Comparison of ENCODE assay signal across 6 cellular contexts in genomic region chr16:30076276-30076791, GRCh38. TPM values are rescaled to one million over a fixed set of nuclear protein-coding genes. Genes with fewer than 3 reads are reported as not detected.
DNase-seq lines count a peak whose midpoint lies in the region; ATAC-seq and TF ChIP-seq lines count a peak whose summit lies in the region.

No MANE protein-coding gene starts in this region.

- H3K9me3 Mint-ChIP-seq in activated CD8-positive, alpha-beta memory T cell treated with anti-CD3 and anti-CD28 coated beads, Interleukin-2, amount 10 ng/mL, durations not matched to agents 7 days and 5 days (ENCODE audit: low read depth): no peaks in the 10 kb centered on the region
- H3K9me3 Mint-ChIP-seq in activated CD8-positive, alpha-beta T cell treated with anti-CD3 and anti-CD28 coated beads, Interleukin-2, amount 10 ng/mL, durations not matched to agents 7 days and 5 days (ENCODE audit: insufficient read depth): no peaks in the 10 kb centered on the region

- peak overlapping the region; percentile 87 for H3K27ac Mint-ChIP-seq in activated CD8-positive, alpha-beta memory T cell treated with anti-CD3 and anti-CD28 coated beads, Interleukin-2, amount 10 ng/mL, durations not matched to agents 7 days and 5 days
- H3K27ac Mint-ChIP-seq in activated CD8-positive, alpha-beta T cell treated with anti-CD3 and anti-CD28 coated beads, Interleukin-2, amount 10 ng/mL, durations not matched to agents 7 days and 5 days: peak overlapping the region; percentile 98

- peak overlapping the region; percentile 85 for H3K4me3 Mint-ChIP-seq in activated CD8-positive, alpha-beta memory T cell treated with anti-CD3 and anti-CD28 coated beads, Interleukin-2, amount 10 ng/mL, durations not matched to agents 7 days and 5 days
- peak overlapping the region; percentile 93 for H3K4me3 Mint-ChIP-seq in activated CD8-positive, alpha-beta T cell treated with anti-CD3 and anti-CD28 coated beads, Interleukin-2, amount 10 ng/mL, durations not matched to agents 7 days and 5 days

- no peak for DNase-seq in activated CD8-positive, alpha-beta memory T cell treated with anti-CD3 and anti-CD28 coated beads, Interleukin-2, amount 10 ng/mL, durations not matched to agents 7 days and 5 days
- DNase-seq in activated CD8-positive, alpha-beta memory T cell treated with anti-CD3 and anti-CD28 coated beads for 24 hours: no peak
- DNase-seq in activated CD8-positive, alpha-beta T cell treated with anti-CD3 and anti-CD28 coated beads, Interleukin-2, amount 10 ng/mL, durations not matched to agents 7 days and 5 days: no peak
- peak; percentile 58 for DNase-seq in lower lobe of right lung
- DNase-seq in NCI-H526 (lab: John Stamatoyannopoulos, UW): no peak
- DNase-seq in mucosa of gallbladder (ENCODE audit: low spot score): no peak

- peaks cover 37% of the 10 kb centered on the region for H3K4me1 Mint-ChIP-seq in activated CD8-positive, alpha-beta memory T cell treated with anti-CD3 and anti-CD28 coated beads, Interleukin-2, amount 10 ng/mL, durations not matched to agents 7 days and 5 days
- peaks cover 42% of the 10 kb centered on the region for H3K4me1 Mint-ChIP-seq in activated CD8-positive, alpha-beta T cell treated with anti-CD3 and anti-CD28 coated beads, Interleukin-2, amount 10 ng/mL, durations not matched to agents 7 days and 5 days (ENCODE audit: low read depth)

- H3K4me3 ChIP-seq in lower lobe of right lung: peak overlapping the region; percentile 94

- peaks cover 58% of the 10 kb centered on the region for H3K36me3 ChIP-seq in lower lobe of right lung

- intact Hi-C loops in lower lobe of right lung (cut with DNase I): no loop called here

- peak overlapping the region; percentile 90 for H3K27ac ChIP-seq in lower lobe of right lung

- no peaks in the 10 kb centered on the region for H3K9me3 ChIP-seq in lower lobe of right lung

- peaks cover 47% of the 10 kb centered on the region for H3K36me3 Mint-ChIP-seq in activated CD8-positive, alpha-beta memory T cell treated with anti-CD3 and anti-CD28 coated beads, Interleukin-2, amount 10 ng/mL, durations not matched to agents 7 days and 5 days
- peaks cover 63% of the 10 kb centered on the region for H3K36me3 Mint-ChIP-seq in activated CD8-positive, alpha-beta T cell treated with anti-CD3 and anti-CD28 coated beads, Interleukin-2, amount 10 ng/mL, durations not matched to agents 7 days and 5 days (ENCODE audit: low read depth)

- CTCF ChIA-PET in activated CD8-positive, alpha-beta memory T cell treated with anti-CD3 and anti-CD28 coated beads, Interleukin-2, amount 10 ng/mL, durations not matched to agents 7 days and 5 days (lab: Charles Lee): interaction anchor here (0.8 to 7.5 kb wide), 5 partner anchors 10 to 67 kb away, joined by 3 to 82 read pairs (median 5); partner anchors contain the start of genes ALDOA and TBX6
- CTCF ChIA-PET in activated CD8-positive, alpha-beta T cell treated with anti-CD3 and anti-CD28 coated beads, Interleukin-2, amount 10 ng/mL, durations not matched to agents 7 days and 5 days (lab: Charles Lee): interaction anchor here (1.0 to 4.7 kb wide), 6 partner anchors 10 to 333 kb away, joined by 3 to 62 read pairs (median 6); partner anchors contain the start of genes ALDOA and TBX6

- peaks cover 31% of the 10 kb centered on the region for H3K4me1 ChIP-seq in lower lobe of right lung

- ATAC-seq in activated CD8-positive, alpha-beta memory T cell treated with anti-CD3 and anti-CD28 coated beads, Interleukin-2, amount 10 ng/mL, durations not matched to agents 7 days and 5 days: peak; percentile 40
- peak; percentile 46 for ATAC-seq in activated CD8-positive, alpha-beta T cell treated with anti-CD3 and anti-CD28 coated beads, Interleukin-2, amount 10 ng/mL, durations not matched to agents 7 days and 5 days
- peak; percentile 31 to 52 for ATAC-seq in lower lobe of right lung

- POLR2A ChIA-PET in activated CD8-positive, alpha-beta T cell treated with anti-CD3 and anti-CD28 coated beads, Interleukin-2, amount 10 ng/mL, durations not matched to agents 7 days and 5 days (lab: Charles Lee): interaction anchor here (0.6 to 4.4 kb wide), 8 partner anchors 10 to 109 kb away, joined by 3 to 41 read pairs (median 6); partner anchors contain the start of genes ALDOA, CORO1A and TBX6

- TF ChIP-seq CTCF in lower lobe of right lung (IDR thresholded peaks at IDR 0.05): no peak

- no peaks in the 10 kb centered on the region for H3K27me3 Mint-ChIP-seq in activated CD8-positive, alpha-beta memory T cell treated with anti-CD3 and anti-CD28 coated beads, Interleukin-2, amount 10 ng/mL, durations not matched to agents 7 days and 5 days
- H3K27me3 Mint-ChIP-seq in activated CD8-positive, alpha-beta T cell treated with anti-CD3 and anti-CD28 coated beads, Interleukin-2, amount 10 ng/mL, durations not matched to agents 7 days and 5 days (ENCODE audit: low read depth): no peaks in the 10 kb centered on the region

- H3K27me3 ChIP-seq in lower lobe of right lung (ENCODE audit: low read depth): no peaks in the 10 kb centered on the region

RNA-seq across cellular contexts. Expression of gene PPP4C, which starts 0.5 kb away (rescaled TPM):
- 100 to 1,000 TPM; 149 to 161 TPM for total RNA-seq in activated CD8-positive, alpha-beta memory T cell treated with anti-CD3 and anti-CD28 coated beads, Interleukin-2, amount 10 ng/mL, durations not matched to agents 7 days and 5 days
- total RNA-seq in activated CD8-positive, alpha-beta T cell treated with anti-CD3 and anti-CD28 coated beads, Interleukin-2, amount 10 ng/mL, durations not matched to agents 7 days and 5 days: 100 to 1,000 TPM; 157 TPM
- 68.9 TPM for total RNA-seq in lower lobe of right lung
- 95.3 TPM for total RNA-seq in mucosa of gallbladder

RNA-seq across cellular contexts. Expression of gene ALDOA, which starts 10.8 kb away (rescaled TPM):
- total RNA-seq in activated CD8-positive, alpha-beta memory T cell treated with anti-CD3 and anti-CD28 coated beads, Interleukin-2, amount 10 ng/mL, durations not matched to agents 7 days and 5 days: 1,000 to 10,000 TPM; 1,292 to 1,318 TPM
- 1,000 to 10,000 TPM; 1,738 to 1,843 TPM for total RNA-seq in activated CD8-positive, alpha-beta T cell treated with anti-CD3 and anti-CD28 coated beads, Interleukin-2, amount 10 ng/mL, durations not matched to agents 7 days and 5 days
- total RNA-seq in lower lobe of right lung (733 TPM), mucosa of gallbladder (1,422 TPM)

RNA-seq across cellular contexts. Expression of gene TBX6, which starts 15.4 kb away (rescaled TPM):
- total RNA-seq in activated CD8-positive, alpha-beta memory T cell treated with anti-CD3 and anti-CD28 coated beads, Interleukin-2, amount 10 ng/mL, durations not matched to agents 7 days and 5 days: 1 to 10 TPM; 2.0 to 2.9 TPM
- total RNA-seq in activated CD8-positive, alpha-beta T cell treated with anti-CD3 and anti-CD28 coated beads, Interleukin-2, amount 10 ng/mL, durations not matched to agents 7 days and 5 days: 1 to 10 TPM; 1.3 TPM
- total RNA-seq in lower lobe of right lung: 1.6 TPM
- 3.7 TPM for total RNA-seq in mucosa of gallbladder

RNA-seq across cellular contexts. Expression of gene YPEL3, which starts 19.7 kb away (rescaled TPM):
- 10 to 100 TPM; 47.2 to 47.8 TPM for total RNA-seq in activated CD8-positive, alpha-beta memory T cell treated with anti-CD3 and anti-CD28 coated beads, Interleukin-2, amount 10 ng/mL, durations not matched to agents 7 days and 5 days
- total RNA-seq in activated CD8-positive, alpha-beta T cell treated with anti-CD3 and anti-CD28 coated beads, Interleukin-2, amount 10 ng/mL, durations not matched to agents 7 days and 5 days: 10 to 100 TPM; 29.4 to 34.5 TPM
- total RNA-seq in lower lobe of right lung (113 TPM), mucosa of gallbladder (81.7 TPM)

RNA-seq across cellular contexts. Expression of gene GDPD3, which starts 37.0 kb away (rescaled TPM):
- 10 to 100 TPM in 1 of 2 experiments, 1 to 10 TPM in 1; 8.1 to 19.5 TPM for total RNA-seq in activated CD8-positive, alpha-beta memory T cell treated with anti-CD3 and anti-CD28 coated beads, Interleukin-2, amount 10 ng/mL, durations not matched to agents 7 days and 5 days
- 10 to 100 TPM; 10.5 to 12.6 TPM for total RNA-seq in activated CD8-positive, alpha-beta T cell treated with anti-CD3 and anti-CD28 coated beads, Interleukin-2, amount 10 ng/mL, durations not matched to agents 7 days and 5 days
- total RNA-seq in lower lobe of right lung (14.4 TPM), mucosa of gallbladder (11.2 TPM)
